In the genomic region with DNA sequence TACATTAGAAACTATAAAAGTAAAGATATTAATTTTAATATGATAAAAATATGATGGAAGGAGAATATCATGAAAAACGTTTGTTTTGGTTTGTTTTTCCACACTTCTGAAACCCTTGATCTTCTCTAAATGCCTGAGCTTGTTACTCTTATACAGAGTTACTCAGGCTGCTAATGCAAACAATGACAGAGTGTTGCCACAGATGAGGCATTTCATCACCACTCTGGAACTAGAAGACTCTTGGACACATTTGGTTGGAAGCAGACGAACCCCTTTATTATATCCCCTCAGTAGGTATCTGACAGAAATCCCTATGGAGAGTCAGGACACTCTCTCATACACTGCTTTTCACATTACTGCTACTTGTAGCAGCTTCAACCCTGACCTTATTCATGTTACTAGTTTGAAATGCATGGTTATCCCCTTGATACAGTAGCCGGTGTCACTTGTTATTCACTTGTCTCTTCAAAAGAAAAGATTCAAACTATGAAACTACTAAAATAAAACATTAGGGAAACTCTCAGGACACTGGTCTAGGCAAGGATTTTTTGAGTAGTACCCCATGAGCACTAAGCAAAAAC, we compare ENCODE assay signal across 13 cellular contexts.
DNase-seq lines count a peak whose midpoint lies in the region; ATAC-seq and TF ChIP-seq lines count a peak whose summit lies in the region.
"Had no signal": no experiment of that assay in that cellular context is flagged by ENCODE, and none has a peak within 500 bp of the region (broad histone marks: within the 10 kb centered on the region; RNA-seq: fewer than 3 reads in every experiment).

No MANE protein-coding gene starts in this region.

- H3F3A ChIP-seq in GM23248 (ENCODE audit: insufficient read depth) = peaks cover 73% of the 10 kb centered on the region

- H3K4me3 ChIP-seq in GM23248 = no peak overlapping the region
- no peak overlapping the region for H3K4me3 ChIP-seq in SJSA1
- H3K4me3 ChIP-seq: thoracic aorta had no signal

- no peak overlapping the region for H3K4me2 ChIP-seq in GM23248 (ENCODE audit: unreplicated experiment)

- peaks cover 22% of the 10 kb centered on the region for H4K20me1 ChIP-seq in GM23248 (ENCODE audit: insufficient read depth)

- peaks cover 100% of the 10 kb centered on the region for H3K79me2 ChIP-seq in GM23248 (ENCODE audit: insufficient read depth)

- intact Hi-C loops in sciatic nerve (cut with DNase I) = no loop called here

- H2AFZ ChIP-seq in GM23248 = no peak overlapping the region

- peaks cover 39% of the 10 kb centered on the region; the same call in 1 of the 2 replicates for H3K36me3 ChIP-seq in GM23248 (ENCODE audit: low read depth)
- H3K36me3 ChIP-seq in SJSA1 = no peaks in the 10 kb centered on the region
- H3K36me3 ChIP-seq: thoracic aorta had no signal

- no peaks in the 10 kb centered on the region for H3K9me2 ChIP-seq in GM23248 (ENCODE audit: insufficient read depth)

- H3K27ac ChIP-seq in GM23248 = peak overlapping the region; percentile 38
- H3K27ac ChIP-seq in SJSA1 = peak overlapping the region; percentile 22; the same call in 1 of the 2 replicates
- H3K27ac ChIP-seq: thoracic aorta, VCaP had no signal

- in situ Hi-C loops in GM23248 (cut with MboI) = no loop called here

- H3K4me1 ChIP-seq in GM23248 (ENCODE audit: insufficient read depth) (peaks cover 29% of the 10 kb centered on the region), SJSA1 (replicated peaks) (peaks cover 9% of the 10 kb centered on the region)

- WGBS in GM23248 (ENCODE audit: low coverage in 1 of 2, low lambda C conversion rate in 2 of 2, missing lambda C conversion rate in 2 of 2), 2 experiments = 51 to 55% methylated on average over 3 of the region's 3 CpGs

- H3K27me3 ChIP-seq in GM23248 (replicated peaks; ENCODE audit: insufficient read depth) (no peaks in the 10 kb centered on the region), SJSA1 (replicated peaks) (no peaks in the 10 kb centered on the region)

- peak; percentile 53 for ATAC-seq in sciatic nerve
- no peak for ATAC-seq in omental fat pad (ENCODE audit: low FRiP score)
- ATAC-seq in HG03095 (IDR thresholded peaks at IDR 0.05; ENCODE audit: unreplicated experiment) = no peak
- ATAC-seq: effector memory CD8-positive, alpha-beta T cell had no signal

- H3K9me3 ChIP-seq in GM23248 (ENCODE audit: low read depth) (no peaks in the 10 kb centered on the region), SJSA1 (replicated peaks) (no peaks in the 10 kb centered on the region)
- H3K9me3 ChIP-seq: thoracic aorta had no signal

- no peak overlapping the region for H3K9ac ChIP-seq in GM23248

- TF ChIP-seq CTCF in omental fat pad (IDR thresholded peaks at IDR 0.05) = no peak

- DNase-seq in GM23248 (peak; percentile 66), SJSA1 (ENCODE audit: low read depth in 1 of 2, low spot score in 2 of 2) (no peak), fibroblast of the conjunctiva (ENCODE audit: low read depth) (peak; percentile 34), sciatic nerve (ENCODE audit: low spot score) (no peak), omental fat pad (ENCODE audit: low spot score) (no peak), HT-29 (ENCODE audit: low spot score) (no peak), OCI-M1 (lab: John Stamatoyannopoulos, UW) (no peak)
- DNase-seq: amniotic stem cell; effector memory CD8-positive, alpha-beta T cell; NCI-H345 had no signal

Comparison
In these comparisons a context has a peak if more than half of its experiments do, and no peak if none do; other contexts are left out.
1. DNase-seq: peak in GM23248 (single experiment) and fibroblast of the conjunctiva (single experiment); none in SJSA1 (0 of 2), sciatic nerve (single experiment), omental fat pad (single experiment), HT-29 (single experiment) and OCI-M1 (single experiment).